10 cellular contexts compared by ENCODE assay signal in genomic region chr2:3520591-3520990, GRCh38. TPM values are rescaled to one million over a fixed set of nuclear protein-coding genes. Genes with fewer than 3 reads are reported as not detected.
DNase-seq lines count a peak whose midpoint lies in the region; ATAC-seq and TF ChIP-seq lines count a peak whose summit lies in the region.
"Had no signal": no experiment of that assay in that cellular context is flagged by ENCODE, and none has a peak within 500 bp of the region (broad histone marks: within the 10 kb centered on the region; RNA-seq: fewer than 3 reads in every experiment).

No MANE protein-coding gene starts in this region.

- peaks cover 4% of the 10 kb centered on the region for H3K36me3 Mint-ChIP-seq in stimulated activated naive CD8-positive, alpha-beta T cell treated with anti-CD3 and anti-CD28 coated beads, Interleukin-15, Interleukin-2, amounts not matched to agents 100 ng/mL and 50 ng/mL, for 24 hours (ENCODE audit: low read depth)
- H3K36me3 Mint-ChIP-seq in activated naive CD4-positive, alpha-beta T cell treated with anti-CD3 and anti-CD28 coated beads, Interleukin-2, amount 50 U/mL, for 72 hours: peaks cover 4 to 18% of the 10 kb centered on the region in 2 donors
- H3K36me3 Mint-ChIP-seq in mesothelial cell of epicardium: peaks cover 4% of the 10 kb centered on the region

- H3K4me1 ChIP-seq in ovary (ENCODE audit: insufficient read depth): peaks cover 13% of the 10 kb centered on the region

- peak overlapping the region; percentile 93 for H3K4me3 Mint-ChIP-seq in stimulated activated naive CD8-positive, alpha-beta T cell treated with anti-CD3 and anti-CD28 coated beads, Interleukin-15, Interleukin-2, amounts not matched to agents 100 ng/mL and 50 ng/mL, for 24 hours
- H3K4me3 Mint-ChIP-seq in mesothelial cell of epicardium: peak overlapping the region; percentile 83

- no peaks in the 10 kb centered on the region for H3K27me3 Mint-ChIP-seq in stimulated activated naive CD8-positive, alpha-beta T cell treated with anti-CD3 and anti-CD28 coated beads, Interleukin-15, Interleukin-2, amounts not matched to agents 100 ng/mL and 50 ng/mL, for 24 hours
- no peaks in the 10 kb centered on the region for H3K27me3 Mint-ChIP-seq in mesothelial cell of epicardium (ENCODE audit: low read depth)

- H3K27ac ChIP-seq in ovary: no peak overlapping the region

- WGBS in ovary, 3 donors: 93 to 95% (median 94%) methylated on average over 6 of the region's 6 CpGs

- no peak for ATAC-seq in stimulated activated naive CD8-positive, alpha-beta T cell treated with anti-CD3 and anti-CD28 coated beads, Interleukin-15, Interleukin-2, amounts not matched to agents 100 U/mL and 50 U/mL, for 24 hours
- ATAC-seq in activated naive CD4-positive, alpha-beta T cell treated with anti-CD3 and anti-CD28 coated beads, Interleukin-2, amount 50 U/mL, for 72 hours: no peak

- no peak overlapping the region for H3K4me3 ChIP-seq in ovary

- no peaks in the 10 kb centered on the region for H3K27me3 ChIP-seq in ovary

- no peak for DNase-seq in stimulated activated naive CD8-positive, alpha-beta T cell treated with anti-CD3 and anti-CD28 coated beads, Interleukin-15, Interleukin-2, amounts not matched to agents 100 U/mL and 50 U/mL, for 24 hours
- DNase-seq in activated naive CD4-positive, alpha-beta T cell treated with anti-CD3 and anti-CD28 coated beads, Interleukin-2, amount 50 U/mL, for 72 hours (ENCODE audit: low spot score in 2 of 2): no peak
- no peak for DNase-seq in mesothelial cell of epicardium (ENCODE audit: low spot score in 2 of 2, unreplicated experiment in 2 of 2)
- no peak for DNase-seq in NCI-H2107 treated with DMSO at 0.1 percent for 48 hours (lab: John Stamatoyannopoulos, UW; ENCODE audit: unreplicated experiment)
- DNase-seq in NCI-H1105 treated with DMSO at 0.1 percent for 48 hours (lab: John Stamatoyannopoulos, UW): no peak
- no peak for DNase-seq in ovary
- no peak for DNase-seq in NCI-H146 (lab: John Stamatoyannopoulos, UW)
- DNase-seq: effector CD8-positive, alpha-beta T cell; NCI-H524 had no signal

- no peak for TF ChIP-seq CTCF in mesothelial cell of epicardium (IDR thresholded peaks at IDR 0.05; ENCODE audit: unreplicated experiment)
- no peak for TF ChIP-seq CTCF in ovary (IDR thresholded peaks at IDR 0.05)

- no peaks in the 10 kb centered on the region for H3K9me3 ChIP-seq in ovary

- H3K4me1 Mint-ChIP-seq in stimulated activated naive CD8-positive, alpha-beta T cell treated with anti-CD3 and anti-CD28 coated beads, Interleukin-15, Interleukin-2, amounts not matched to agents 100 ng/mL and 50 ng/mL, for 24 hours (ENCODE audit: low read depth): peaks cover 31% of the 10 kb centered on the region
- H3K4me1 Mint-ChIP-seq in mesothelial cell of epicardium: peaks cover 55% of the 10 kb centered on the region

- no peak overlapping the region for H3K27ac Mint-ChIP-seq in stimulated activated naive CD8-positive, alpha-beta T cell treated with anti-CD3 and anti-CD28 coated beads, Interleukin-15, Interleukin-2, amounts not matched to agents 100 ng/mL and 50 ng/mL, for 24 hours
- peak overlapping the region; percentile 7 to 9 for H3K27ac Mint-ChIP-seq in activated naive CD4-positive, alpha-beta T cell treated with anti-CD3 and anti-CD28 coated beads, Interleukin-2, amount 50 U/mL, for 72 hours
- no peak overlapping the region for H3K27ac Mint-ChIP-seq in mesothelial cell of epicardium

- peaks cover 3% of the 10 kb centered on the region for H3K9me3 Mint-ChIP-seq in stimulated activated naive CD8-positive, alpha-beta T cell treated with anti-CD3 and anti-CD28 coated beads, Interleukin-15, Interleukin-2, amounts not matched to agents 100 ng/mL and 50 ng/mL, for 24 hours
- peaks cover 3% of the 10 kb centered on the region in 2 donors for H3K9me3 Mint-ChIP-seq in activated naive CD4-positive, alpha-beta T cell treated with anti-CD3 and anti-CD28 coated beads, Interleukin-2, amount 50 U/mL, for 72 hours
- peaks cover 4% of the 10 kb centered on the region for H3K9me3 Mint-ChIP-seq in mesothelial cell of epicardium

- H3K36me3 ChIP-seq in ovary: no peaks in the 10 kb centered on the region

- no peak for TF ChIP-seq EP300 in ovary (IDR thresholded peaks at IDR 0.05)

- no peak for TF ChIP-seq POLR2A in ovary (IDR thresholded peaks at IDR 0.05)

- intact Hi-C loops in ovary (cut with DNase I): no loop called here

RNA-seq across cellular contexts. Expression of gene ADI1, which starts 1.3 kb away (rescaled TPM):
- 10 to 100 TPM; 29.3 to 39.3 TPM for total RNA-seq in activated naive CD4-positive, alpha-beta T cell treated with anti-CD3 and anti-CD28 coated beads, Interleukin-2, amount 50 U/mL, for 72 hours
- total RNA-seq in mesothelial cell of epicardium (16.6 to 18.7 TPM (median 17.6 TPM) in 3 replicates), ovary (10 to 100 TPM; 35.9 to 59.3 (median 46.3) TPM)
- polyA plus RNA-seq in ovary: 10 to 100 TPM; 67.4 to 77.2 TPM

RNA-seq across cellular contexts. Expression of gene RNASEH1, which starts 37.5 kb away (rescaled TPM):
- total RNA-seq in activated naive CD4-positive, alpha-beta T cell treated with anti-CD3 and anti-CD28 coated beads, Interleukin-2, amount 50 U/mL, for 72 hours: 10 to 100 TPM; 18.3 to 21.9 TPM
- 21.1 to 24.3 TPM (median 22.5 TPM) in 3 replicates for total RNA-seq in mesothelial cell of epicardium
- total RNA-seq in ovary: 10 to 100 TPM; 10.3 to 23.9 (median 18.1) TPM
- polyA plus RNA-seq in ovary: 10 to 100 TPM; 14.0 to 15.9 TPM

RNA-seq across cellular contexts. Expression of gene RPS7, which starts 54.5 kb away (rescaled TPM):
- total RNA-seq in activated naive CD4-positive, alpha-beta T cell treated with anti-CD3 and anti-CD28 coated beads, Interleukin-2, amount 50 U/mL, for 72 hours: 1,000 to 10,000 TPM; 1,548 to 2,231 TPM
- total RNA-seq in mesothelial cell of epicardium: 1,528 to 1,604 TPM (median 1,590 TPM) in 3 replicates
- over 10,000 TPM in 1 of 7 donors, 1,000 to 10,000 TPM in 6; 2,415 to 11,755 (median 2,627) TPM for total RNA-seq in ovary
- polyA plus RNA-seq in ovary: 1,000 to 10,000 TPM; 1,753 to 4,871 TPM

Comparison
In these comparisons a context has a peak if more than half of its experiments do, and no peak if none do; other contexts are left out.
1. H3K27ac Mint-ChIP-seq: peak in activated naive CD4-positive, alpha-beta T cell treated with anti-CD3 and anti-CD28 coated beads, Interleukin-2, amount 50 U/mL, for 72 hours (2 of 2); none in stimulated activated naive CD8-positive, alpha-beta T cell treated with anti-CD3 and anti-CD28 coated beads, Interleukin-15, Interleukin-2, amounts not matched to agents 100 ng/mL and 50 ng/mL, for 24 hours (single experiment) and mesothelial cell of epicardium (single experiment).